ENCODE assay signal across 9 cellular contexts in the genomic region with DNA sequence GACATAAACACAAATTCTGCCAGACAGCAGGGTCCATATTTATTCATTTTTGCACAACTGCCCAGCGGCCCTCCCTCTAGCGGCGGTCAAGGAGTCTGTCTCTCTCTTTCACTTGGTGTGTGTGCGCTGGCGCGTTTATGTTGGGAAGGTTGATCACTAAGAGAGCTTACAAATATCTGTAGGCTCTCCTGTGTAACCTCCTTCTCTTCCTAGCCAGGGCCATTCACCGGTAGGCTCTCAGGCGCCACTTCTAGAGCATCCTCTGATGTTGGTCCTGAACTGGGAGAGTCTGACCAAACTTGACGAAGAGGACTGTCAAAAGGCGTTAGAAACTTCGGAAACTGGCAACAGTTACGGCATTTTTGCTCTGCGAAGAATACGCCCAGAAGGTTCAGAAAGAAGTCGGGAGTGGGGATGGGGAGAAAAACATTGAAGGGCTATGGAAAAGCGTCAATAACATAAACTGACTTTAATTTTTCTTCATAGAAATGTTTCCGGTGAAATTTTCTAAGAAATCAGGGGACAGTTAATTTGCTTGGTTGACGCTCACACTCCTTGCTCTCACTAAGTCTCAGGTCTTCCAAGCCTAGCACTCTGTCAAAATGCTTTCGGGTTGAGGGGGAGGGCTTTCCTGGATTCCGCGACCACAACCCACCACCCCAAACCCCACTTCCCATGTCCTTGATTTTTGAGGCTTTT.
A peak's percentile ranks its signal among the peaks of the same experiment; 100 is the strongest.
DNase-seq lines count a peak whose midpoint lies in the region; ATAC-seq lines count a peak whose summit lies in the region.
"Had no signal": no experiment of that assay in that cellular context is flagged by ENCODE, and none has a peak within 500 bp of the region (broad histone marks: within the 10 kb centered on the region; RNA-seq: fewer than 3 reads in every experiment).

No MANE protein-coding gene starts in this region.

- no peak overlapping the region for H2BK120ac ChIP-seq in mesenchymal stem cell (ENCODE audit: low read depth, low read length)

- H2BK5ac ChIP-seq in mesenchymal stem cell (ENCODE audit: low read depth, low read length, poor library complexity, severe bottlenecking), result no peak overlapping the region

- no peak overlapping the region for H4K91ac ChIP-seq in mesenchymal stem cell (ENCODE audit: low read length)

- no peak overlapping the region for H3K23ac ChIP-seq in mesenchymal stem cell (ENCODE audit: low read length in 2 of 2)

- H3K4me3 ChIP-seq in HUES6 (ENCODE audit: low read depth, low read length) (peak overlapping the region; percentile 87), mesenchymal stem cell (ENCODE audit: insufficient read depth in 1 of 2, low read depth in 1 of 2, low read length in 2 of 2) (peak overlapping the region; percentile 55 to 77)

- H3K4ac ChIP-seq in mesenchymal stem cell (ENCODE audit: low read depth in 1 of 2, low read length in 2 of 2), result no peak overlapping the region

- WGBS in mesenchymal stem cell, result 3% methylated on average over 12 of the region's 21 CpGs

- no peak overlapping the region for H3K14ac ChIP-seq in mesenchymal stem cell (ENCODE audit: low read length in 2 of 2)

- H3K9ac ChIP-seq in HUES6 (ENCODE audit: low read length) (no peak overlapping the region), mesenchymal stem cell (ENCODE audit: low read length) (no peak overlapping the region)

- no peaks in the 10 kb centered on the region for H3K79me1 ChIP-seq in mesenchymal stem cell (replicated peaks; ENCODE audit: low read length, poor library complexity, severe bottlenecking)

- no peak overlapping the region for H2BK12ac ChIP-seq in mesenchymal stem cell (ENCODE audit: low read length in 2 of 2)

- H3K18ac ChIP-seq in mesenchymal stem cell (ENCODE audit: low read depth in 1 of 2, low read length in 2 of 2), result no peak overlapping the region

- no peak overlapping the region for H2BK15ac ChIP-seq in mesenchymal stem cell (ENCODE audit: low read depth, poor library complexity, severe bottlenecking)

- H2AK5ac ChIP-seq in mesenchymal stem cell (ENCODE audit: low read length, severe bottlenecking), result no peak overlapping the region

- no peak overlapping the region for H3K27ac ChIP-seq in HUES6 (ENCODE audit: low read depth, low read length)
- H3K27ac ChIP-seq in mesenchymal stem cell (ENCODE audit: low read length, poor library complexity, severe bottlenecking), result no peak overlapping the region

- H3K4me1 ChIP-seq in HUES6 (ENCODE audit: control insufficient read depth, insufficient read depth, low read length) (peaks cover 8% of the 10 kb centered on the region), mesenchymal stem cell (ENCODE audit: control insufficient read depth, insufficient read depth, low read depth, low read length) (peaks cover 15% of the 10 kb centered on the region)

- H3K9me3 ChIP-seq in HUES6 (ENCODE audit: control insufficient read depth, insufficient read depth, low read depth, low read length) (no peaks in the 10 kb centered on the region), mesenchymal stem cell (ENCODE audit: control insufficient read depth, low read length) (no peaks in the 10 kb centered on the region)

- peaks cover 7% of the 10 kb centered on the region; the same call in 1 of the 2 replicates for H3K27me3 ChIP-seq in HUES6 (ENCODE audit: control insufficient read depth, insufficient read depth, low read length)
- H3K27me3 ChIP-seq in mesenchymal stem cell (ENCODE audit: control insufficient read depth in 1 of 2, insufficient read depth in 1 of 2, low read length in 2 of 2), result peaks cover 15 to 58% of the 10 kb centered on the region in 2 experiments

- ATAC-seq in GM21576 (IDR thresholded peaks at IDR 0.05; ENCODE audit: unreplicated experiment) (no peak), HG02981 (IDR thresholded peaks at IDR 0.05; ENCODE audit: unreplicated experiment) (no peak)
- ATAC-seq: HCT116 had no signal

- DNase-seq in DMS53 treated with DMSO at 0.1 percent for 48 hours (lab: John Stamatoyannopoulos, UW; ENCODE audit: unreplicated experiment), result peak; percentile 82
- DNase-seq in dermis microvascular lymphatic vessel endothelial cell (ENCODE audit: low read depth in 2 of 2), result peak; percentile 17 to 26
- peak; percentile 79 for DNase-seq in mesenchymal stem cell
- DNase-seq in HUDEP-2 (lab: John Stamatoyannopoulos, UW; ENCODE audit: unreplicated experiment in 76 of 76), result no peak
- DNase-seq in activated CD8-positive, alpha-beta memory T cell treated with anti-CD3 and anti-CD28 coated beads, Interleukin-2, amount 50 U/mL, for 48 hours, result no peak

- H3K36me3 ChIP-seq in HUES6 (ENCODE audit: control insufficient read depth, insufficient read depth, low read length) (no peaks in the 10 kb centered on the region), mesenchymal stem cell (ENCODE audit: control insufficient read depth in 1 of 2, insufficient read depth in 2 of 2, low read depth in 1 of 2, low read length in 2 of 2) (no peaks in the 10 kb centered on the region)

- no peak overlapping the region for H4K8ac ChIP-seq in mesenchymal stem cell (ENCODE audit: low read length)

- no peak overlapping the region for H2AFZ ChIP-seq in mesenchymal stem cell (ENCODE audit: low read depth, low read length)

- H3K4me2 ChIP-seq in mesenchymal stem cell (ENCODE audit: low read length, poor library complexity, severe bottlenecking), result peak overlapping the region; percentile 89

Comparison
In these comparisons a context has a peak if more than half of its experiments do, and no peak if none do; other contexts are left out.
1. DNase-seq: peak in DMS53 treated with DMSO at 0.1 percent for 48 hours (single experiment), dermis microvascular lymphatic vessel endothelial cell (2 of 2) and mesenchymal stem cell (single experiment); none in HUDEP-2 (0 of 76) and activated CD8-positive, alpha-beta memory T cell treated with anti-CD3 and anti-CD28 coated beads, Interleukin-2, amount 50 U/mL, for 48 hours (single experiment).